ENCODE assay signal across 8 cellular contexts in the genomic region with DNA sequence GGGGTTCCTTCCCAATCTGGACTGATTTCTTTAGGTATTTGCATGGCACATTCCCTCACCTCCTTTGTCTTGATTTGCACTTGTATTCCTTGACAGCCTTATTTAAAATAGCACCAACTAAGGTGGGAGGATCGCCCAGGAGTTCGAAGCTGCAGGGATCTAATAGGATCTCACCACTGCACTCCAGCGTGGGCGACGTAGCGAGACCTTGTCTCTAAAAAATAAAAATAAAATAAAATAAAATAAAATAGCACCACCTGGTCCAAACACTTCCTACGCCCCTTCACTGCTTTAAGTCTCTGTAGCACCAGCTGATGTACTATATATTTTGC. TPM values are rescaled to one million over a fixed set of nuclear protein-coding genes. Genes with fewer than 3 reads are reported as not detected.
A peak's percentile ranks its signal among the peaks of the same experiment; 100 is the strongest.
DNase-seq lines count a peak whose midpoint lies in the region; ATAC-seq and TF ChIP-seq lines count a peak whose summit lies in the region.

No MANE protein-coding gene starts in this region.

- peak overlapping the region; percentile 66 for H3K4me3 ChIP-seq in fibroblast of pulmonary artery (replicated peaks; ENCODE audit: low read depth, low read length)

- peaks cover 20 to 36% (median 29%) of the 10 kb centered on the region in 3 donors for H3K4me1 Mint-ChIP-seq in T-cell

- DNase-seq in T-cell (no peak), fibroblast of pulmonary artery (ENCODE audit: low read depth) (no peak), putamen (ENCODE audit: low spot score) (peak; percentile 75), NCI-H226 (no peak), DMS 273 (lab: John Stamatoyannopoulos, UW; ENCODE audit: unreplicated experiment) (no peak)

- peak overlapping the region; percentile 61; the same call in 1 of the 2 replicates for H3K9ac ChIP-seq in ES-I3 (ENCODE audit: low read depth, low read length)

- no peaks in the 10 kb centered on the region for H3K9me3 Mint-ChIP-seq in T-cell

- POLR2A ChIA-PET in T-cell (lab: Charles Lee) = no interaction called here

- H3K27ac Mint-ChIP-seq in T-cell = peak overlapping the region; percentile 86 to 91

- peak overlapping the region; percentile 90 to 96 (median 91) for H3K4me3 Mint-ChIP-seq in T-cell

- no peaks in the 10 kb centered on the region for H3K36me3 ChIP-seq in ES-I3 (ENCODE audit: insufficient read depth, low read length)

- CTCF ChIA-PET in T-cell (lab: Charles Lee) = interaction anchor here in 1 of 2 donors (2.3 kb wide), 1 partner anchor 36 kb away, joined by 15 read pairs; the partner anchor contains the start of gene MIF

- no peak for ATAC-seq in T-cell (replicated peaks in 1 of 4)
- no peak for ATAC-seq in HG03097 (IDR thresholded peaks at IDR 0.05; ENCODE audit: low FRiP score, unreplicated experiment)
- ATAC-seq in HG03520 (IDR thresholded peaks at IDR 0.05; ENCODE audit: unreplicated experiment) = no peak

- H3K36me3 Mint-ChIP-seq in T-cell = peaks cover 4% of the 10 kb centered on the region

- peaks cover 7% of the 10 kb centered on the region; the same call in 1 of the 2 replicates for H3K4me1 ChIP-seq in ES-I3 (ENCODE audit: insufficient read depth, low read length)

- no peak for TF ChIP-seq CTCF in fibroblast of pulmonary artery (IDR thresholded peaks at IDR 0.05; ENCODE audit: low read length, missing control alignments)

- no peaks in the 10 kb centered on the region for H3K27me3 Mint-ChIP-seq in T-cell

- H3K9me3 ChIP-seq in ES-I3 (ENCODE audit: control insufficient read depth, insufficient read depth, low read length) = no peaks in the 10 kb centered on the region

RNA-seq across cellular contexts. Expression of gene SLC2A11, which starts 0.8 kb away (rescaled TPM):
- 10 to 100 TPM; 16.2 to 24.2 (median 18.6) TPM for total RNA-seq in T-cell

RNA-seq across cellular contexts. Expression of gene DERL3, which starts 19.6 kb away (rescaled TPM):
- 1 to 10 TPM; 1.2 to 3.9 (median 2.8) TPM for total RNA-seq in T-cell

RNA-seq across cellular contexts. Expression of gene MIF, which starts 35.7 kb away (rescaled TPM):
- total RNA-seq in T-cell = 100 to 1,000 TPM; 182 to 334 (median 289) TPM
